31 cellular contexts compared by ENCODE assay signal in genomic region chr7:6651866-6652445, GRCh38. TPM values are rescaled to one million over a fixed set of nuclear protein-coding genes. Genes with fewer than 3 reads are reported as not detected.
DNase-seq lines count a peak whose midpoint lies in the region; ATAC-seq and FAIRE-seq lines count a peak whose summit lies in the region.
"Had no signal": no experiment of that assay in that cellular context is flagged by ENCODE, and none has a peak within 500 bp of the region (broad histone marks: within the 10 kb centered on the region; RNA-seq: fewer than 3 reads in every experiment).

No MANE protein-coding gene starts in this region.

- peaks cover 7% of the 10 kb centered on the region for H3K9me3 Mint-ChIP-seq in activated T-cell treated with anti-CD3 and anti-CD28 coated beads, Interleukin-2, amount 50 U/mL, for 24 hours
- peaks cover 0 to 2% of the 10 kb centered on the region in 2 donors for H3K9me3 Mint-ChIP-seq in activated T-cell treated with anti-CD3 and anti-CD28 coated beads, Interleukin-2, amount 50 U/mL, for 72 hours
- H3K9me3 Mint-ChIP-seq: stimulated activated memory B cell treated with anti-CD40 and anti-IgM and Interleukin-4, amounts not matched to agents 10 μg/mL and 1 μg/mL and 100 μg/mL, for 72 hours had no signal

- H3K36me3 Mint-ChIP-seq in activated T-cell treated with anti-CD3 and anti-CD28 coated beads, Interleukin-2, amount 50 U/mL, for 24 hours (ENCODE audit: low read depth) = peaks cover 74% of the 10 kb centered on the region
- H3K36me3 Mint-ChIP-seq in activated T-cell treated with anti-CD3 and anti-CD28 coated beads, Interleukin-2, amount 50 U/mL, for 72 hours (ENCODE audit: insufficient read depth in 2 of 2) = peaks cover 7 to 21% of the 10 kb centered on the region in 2 donors

- peak; percentile 23 for DNase-seq in activated T-cell treated with anti-CD3 and anti-CD28 coated beads, Interleukin-2, amount 50 U/mL, for 24 hours
- DNase-seq in activated T-cell treated with anti-CD3 and anti-CD28 coated beads, Interleukin-2, amount 50 U/mL, for 72 hours = no peak
- DNase-seq in H7 = peak; percentile 30
- DNase-seq in islet precursor cell = peak; percentile 46
- DNase-seq in urothelium cell line (ENCODE audit: low spot score) = no peak
- DNase-seq in NCI-H446 (lab: John Stamatoyannopoulos, UW) = no peak
- no peak for DNase-seq in epidermal melanocyte (ENCODE audit: insufficient read length, low spot score)
- DNase-seq in NCI-H1417 (lab: John Stamatoyannopoulos, UW) = no peak
- DNase-seq: activated CD4-positive, alpha-beta memory T cell treated with anti-CD3 and anti-CD28 coated beads for 36 hours; activated CD8-positive, alpha-beta memory T cell treated with anti-CD3 and anti-CD28 coated beads, Interleukin-2, amount 50 U/mL, for 4 hours; activated naive CD8-positive, alpha-beta T cell treated with anti-CD3 and anti-CD28 coated beads for 36 hours; AML-193; gastrocnemius medialis; Karpas-422; NCI-H1417 treated with DMSO at 0.1 percent for 48 hours; NCI-H2081; NCI-H526; nucleus accumbens; OCI-M1; stimulated activated CD4-positive, alpha-beta T cell treated with anti-CD3 and anti-CD28 coated beads, Interleukin-15, amount 100 ng/mL, for 24 hours; trophoblast cell had no signal

- H3K4me3 ChIP-seq in H7 (ENCODE audit: insufficient read depth, low read depth, low read length) = no peak overlapping the region
- H3K4me3 ChIP-seq: cardiac muscle cell, gastrocnemius medialis, lung had no signal

- no peak overlapping the region for H3K4me3 Mint-ChIP-seq in activated T-cell treated with anti-CD3 and anti-CD28 coated beads, Interleukin-2, amount 50 U/mL, for 24 hours
- H3K4me3 Mint-ChIP-seq in activated T-cell treated with anti-CD3 and anti-CD28 coated beads, Interleukin-2, amount 50 U/mL, for 72 hours = no peak overlapping the region
- H3K4me3 Mint-ChIP-seq: activated CD4-positive, alpha-beta memory T cell treated with anti-CD3 and anti-CD28 coated beads for 36 hours; activated naive CD8-positive, alpha-beta T cell treated with anti-CD3 and anti-CD28 coated beads for 36 hours; dendritic cell treated with granulocyte-macrophage colony-stimulating factor and Interleukin-4, amounts not matched to agents 40 ng/mL and 50 ng/mL, for 4 days; naive thymus-derived CD8-positive, alpha-beta T cell; stimulated activated memory B cell treated with anti-CD40 and anti-IgM and Interleukin-4, amounts not matched to agents 10 μg/mL and 1 μg/mL and 100 μg/mL, for 72 hours had no signal

- no peaks in the 10 kb centered on the region for H3K27me3 ChIP-seq in H7 (ENCODE audit: control insufficient read depth, insufficient read depth, low read length)
- H3K27me3 ChIP-seq: cardiac muscle cell, gastrocnemius medialis had no signal

- no peaks in the 10 kb centered on the region for H3K27me3 Mint-ChIP-seq in activated T-cell treated with anti-CD3 and anti-CD28 coated beads, Interleukin-2, amount 50 U/mL, for 24 hours
- no peaks in the 10 kb centered on the region for H3K27me3 Mint-ChIP-seq in activated T-cell treated with anti-CD3 and anti-CD28 coated beads, Interleukin-2, amount 50 U/mL, for 72 hours (ENCODE audit: low read depth)
- H3K27me3 Mint-ChIP-seq: activated CD4-positive, alpha-beta memory T cell treated with anti-CD3 and anti-CD28 coated beads for 36 hours; activated naive CD8-positive, alpha-beta T cell treated with anti-CD3 and anti-CD28 coated beads for 36 hours; dendritic cell treated with granulocyte-macrophage colony-stimulating factor and Interleukin-4, amounts not matched to agents 40 ng/mL and 50 ng/mL, for 4 days; naive thymus-derived CD8-positive, alpha-beta T cell; stimulated activated memory B cell treated with anti-CD40 and anti-IgM and Interleukin-4, amounts not matched to agents 10 μg/mL and 1 μg/mL and 100 μg/mL, for 72 hours had no signal

- no peaks in the 10 kb centered on the region for H3K4me1 Mint-ChIP-seq in activated T-cell treated with anti-CD3 and anti-CD28 coated beads, Interleukin-2, amount 50 U/mL, for 24 hours (ENCODE audit: low read depth)
- H3K4me1 Mint-ChIP-seq in activated T-cell treated with anti-CD3 and anti-CD28 coated beads, Interleukin-2, amount 50 U/mL, for 72 hours (ENCODE audit: low read depth) = no peaks in the 10 kb centered on the region
- H3K4me1 Mint-ChIP-seq: activated naive CD8-positive, alpha-beta T cell treated with anti-CD3 and anti-CD28 coated beads for 36 hours; stimulated activated memory B cell treated with anti-CD40 and anti-IgM and Interleukin-4, amounts not matched to agents 10 μg/mL and 1 μg/mL and 100 μg/mL, for 72 hours had no signal

- H3K27ac Mint-ChIP-seq in activated T-cell treated with anti-CD3 and anti-CD28 coated beads, Interleukin-2, amount 50 U/mL, for 24 hours = no peak overlapping the region
- H3K27ac Mint-ChIP-seq in activated T-cell treated with anti-CD3 and anti-CD28 coated beads, Interleukin-2, amount 50 U/mL, for 72 hours = no peak overlapping the region
- H3K27ac Mint-ChIP-seq: activated CD4-positive, alpha-beta memory T cell treated with anti-CD3 and anti-CD28 coated beads for 36 hours; activated naive CD8-positive, alpha-beta T cell treated with anti-CD3 and anti-CD28 coated beads for 36 hours; dendritic cell treated with granulocyte-macrophage colony-stimulating factor and Interleukin-4, amounts not matched to agents 40 ng/mL and 50 ng/mL, for 4 days; naive thymus-derived CD8-positive, alpha-beta T cell; stimulated activated memory B cell treated with anti-CD40 and anti-IgM and Interleukin-4, amounts not matched to agents 10 μg/mL and 1 μg/mL and 100 μg/mL, for 72 hours had no signal

- FAIRE-seq in urothelium cell line (lab: Jason Lieb, UNC) = peak; percentile 35
- FAIRE-seq: A204.1, astrocyte, endometrium, HepG2 had no signal

- no peak for ATAC-seq in activated T-cell treated with anti-CD3 and anti-CD28 coated beads, Interleukin-2, amount 50 U/mL, for 72 hours (replicated peaks in 1 of 2)
- ATAC-seq: activated CD4-positive, CD25-positive, alpha-beta regulatory T cell treated with anti-CD3 and anti-CD28 coated beads, Interleukin-2, amount 50 U/mL, for 24 hours; gastrocnemius medialis; HepG2; naive thymus-derived CD8-positive, alpha-beta T cell; stimulated activated memory B cell treated with anti-CD40 and anti-IgM and Interleukin-4, amounts not matched to agents 10 μg/mL and 1 μg/mL and 100 μg/mL, for 72 hours had no signal

- H3K36me3 ChIP-seq in H7 (replicated peaks; ENCODE audit: control insufficient read depth, insufficient read depth, low read length) = no peaks in the 10 kb centered on the region

RNA-seq across cellular contexts. Expression of gene ZNF316, which starts 14.8 kb away (rescaled TPM):
- total RNA-seq in activated T-cell treated with anti-CD3 and anti-CD28 coated beads, Interleukin-2, amount 50 U/mL, for 72 hours = 10 to 100 TPM; 23.5 to 24.6 TPM
- total RNA-seq in H7 (2014; rRNA removed; shearing (Covaris generic)) = 7.6 and 10.0 TPM in 2 replicates

RNA-seq across cellular contexts. Expression of gene ZNF853, which starts 36.5 kb away (rescaled TPM):
- 1 to 10 TPM; 3.2 to 4.0 TPM for total RNA-seq in activated T-cell treated with anti-CD3 and anti-CD28 coated beads, Interleukin-2, amount 50 U/mL, for 72 hours
- 6.4 and 6.5 TPM in 2 replicates for total RNA-seq in H7 (2014; rRNA removed; shearing (Covaris generic))

RNA-seq across cellular contexts. Expression of gene ZNF12, which starts 54.8 kb away (rescaled TPM):
- total RNA-seq in activated T-cell treated with anti-CD3 and anti-CD28 coated beads, Interleukin-2, amount 50 U/mL, for 72 hours = 10 to 100 TPM; 18.5 to 21.5 TPM
- 13.8 and 16.7 TPM in 2 replicates for total RNA-seq in H7 (2014; rRNA removed; shearing (Covaris generic))

Comparison
In these comparisons a context has a peak if more than half of its experiments do, and no peak if none do; other contexts are left out.
1. DNase-seq: peak in activated T-cell treated with anti-CD3 and anti-CD28 coated beads, Interleukin-2, amount 50 U/mL, for 24 hours (single experiment), H7 (single experiment) and islet precursor cell (single experiment); none in activated T-cell treated with anti-CD3 and anti-CD28 coated beads, Interleukin-2, amount 50 U/mL, for 72 hours (0 of 2), urothelium cell line (single experiment), NCI-H446 (0 of 2), epidermal melanocyte (single experiment) and NCI-H1417 (0 of 3).